12 cellular contexts compared by ENCODE assay signal in genomic region chr2:217954469-217954868, GRCh38. TPM values are rescaled to one million over a fixed set of nuclear protein-coding genes. Genes with fewer than 3 reads are reported as not detected.
DNase-seq lines count a peak whose midpoint lies in the region; ATAC-seq and TF ChIP-seq lines count a peak whose summit lies in the region.
"Had no signal": no experiment of that assay in that cellular context is flagged by ENCODE, and none has a peak within 500 bp of the region (broad histone marks: within the 10 kb centered on the region; RNA-seq: fewer than 3 reads in every experiment).

No MANE protein-coding gene starts in this region.

- TF ChIP-seq CTCF in CD14-positive monocyte (IDR thresholded peaks at IDR 0.05) (no peak), testis (IDR thresholded peaks at IDR 0.05) (no peak)

- peaks cover 0 to 9% (median 1%) of the 10 kb centered on the region in 3 donors for H3K27me3 Mint-ChIP-seq in CD14-positive monocyte (ENCODE audit: low read depth in 3 of 3)

- H3K27ac ChIP-seq in testis, result peak overlapping the region in 1 of 2 donors; percentile 61

- TF ChIP-seq POLR2A in testis (IDR thresholded peaks at IDR 0.05), result no peak

- peaks cover 78% of the 10 kb centered on the region for H3K4me1 ChIP-seq in testis

- H3K27ac Mint-ChIP-seq in CD14-positive monocyte, result no peak overlapping the region

- WGBS in testis, 2 donors, result 62 to 69% methylated on average over 2 to 3 of the region's 3 CpGs

- intact Hi-C loops in CD14-positive monocyte (cut with micrococcal nuclease) (no loop called here), cardiac septum (cut with DNase I) (no loop called here), posterior vena cava (cut with DNase I) (no loop called here), testis (cut with DNase I; ENCODE audit: low total_unique reads) (no loop called here)

- no peaks in the 10 kb centered on the region for H3K9me3 Mint-ChIP-seq in CD14-positive monocyte

- no peak for ATAC-seq in GM21737 (IDR thresholded peaks at IDR 0.05; ENCODE audit: unreplicated experiment)

- H3K9me3 ChIP-seq in testis, result no peaks in the 10 kb centered on the region

- no peak overlapping the region for H3K4me3 Mint-ChIP-seq in CD14-positive monocyte

- H3K27me3 ChIP-seq in testis, result no peaks in the 10 kb centered on the region

- no peaks in the 10 kb centered on the region for H3K36me3 ChIP-seq in testis (ENCODE audit: low read depth, missing control alignments)

- peaks cover 1 to 9% of the 10 kb centered on the region in 2 donors for H3K36me3 Mint-ChIP-seq in CD14-positive monocyte

- H3K4me3 ChIP-seq in testis, result no peak overlapping the region

- peak; percentile 33 for DNase-seq in CD14-positive monocyte (ENCODE audit: low spot score)
- peak; percentile 87 for DNase-seq in NCI-H510A treated with DMSO at 0.1 percent for 48 hours (lab: John Stamatoyannopoulos, UW)
- peak; percentile 81 for DNase-seq in cardiac septum (ENCODE audit: low spot score)
- DNase-seq in posterior vena cava (ENCODE audit: low spot score), result peak; percentile 77
- no peak for DNase-seq in hypothalamus (lab: John Stamatoyannopoulos, UW)
- no peak for DNase-seq in testis
- no peak for DNase-seq in NCI-H526 (lab: John Stamatoyannopoulos, UW)
- DNase-seq: DND-41, GOT3, SHP77 treated with DMSO at 0.1 percent for 48 hours had no signal

- peaks cover 8% of the 10 kb centered on the region for H3K4me1 Mint-ChIP-seq in CD14-positive monocyte

RNA-seq across cellular contexts. Expression of gene TNS1, which starts 48.3 kb away (rescaled TPM):
- polyA plus RNA-seq in CD14-positive monocyte (1 to 10 TPM in 1 of 2 donors, under 1 TPM in 1; 0.26 to 1.6 TPM), testis (ENCODE audit: insufficient read depth, low read depth, low replicate concordance) (75.9 TPM)
- total RNA-seq in cardiac septum (870 TPM), posterior vena cava (1,000 to 10,000 TPM; 1,255 to 1,508 TPM), testis (100 to 1,000 TPM; 227 to 256 TPM)
- total RNA-seq: NCI-H460 had no signal

Comparison
In these comparisons a context has a peak if more than half of its experiments do, and no peak if none do; other contexts are left out.
1. DNase-seq: peak in CD14-positive monocyte (single experiment), NCI-H510A treated with DMSO at 0.1 percent for 48 hours (single experiment), cardiac septum (single experiment) and posterior vena cava (single experiment); none in hypothalamus (0 of 51), testis (single experiment) and NCI-H526 (0 of 2).